Comparison of ENCODE assay signal across 10 cellular contexts in genomic region chr1:177164380-177165068, GRCh38. TPM values are rescaled to one million over a fixed set of nuclear protein-coding genes. Genes with fewer than 3 reads are reported as not detected.
DNase-seq lines count a peak whose midpoint lies in the region; ATAC-seq, FAIRE-seq and TF ChIP-seq lines count a peak whose summit lies in the region.
"Had no signal": no experiment of that assay in that cellular context is flagged by ENCODE, and none has a peak within 500 bp of the region (broad histone marks: within the 10 kb centered on the region; RNA-seq: fewer than 3 reads in every experiment).

ASTN1 (minus strand) TSS chr1:177164712; CDS start chr1:177164676, 36 bp downstream.

- TF ChIP-seq CTCF in D721Med (IDR thresholded peaks at IDR 0.05; ENCODE audit: insufficient read depth, missing control alignments) (no peak), WERI-Rb-1 (IDR thresholded peaks at IDR 0.05; ENCODE audit: low read depth, low read length) (no peak), psoas muscle (IDR thresholded peaks at IDR 0.05) (no peak)

- peak in 1 of 2 donors; percentile 19 for ATAC-seq in right cardiac atrium
- no peak for ATAC-seq in psoas muscle
- ATAC-seq in activated T-cell treated with anti-CD3 and anti-CD28 coated beads, Interleukin-2, amount 50 U/mL, for 72 hours (replicated peaks in 1 of 2), result no peak
- no peak for ATAC-seq in activated naive CD4-positive, alpha-beta T cell treated with anti-CD3 and anti-CD28 coated beads, Interleukin-2, amount 50 U/mL, for 72 hours
- ATAC-seq in GM18858 (IDR thresholded peaks at IDR 0.05; ENCODE audit: unreplicated experiment), result no peak

- intact Hi-C loops in right cardiac atrium (cut with DNase I), result no loop called here
- intact Hi-C loops in psoas muscle (cut with DNase I), result no loop called here

- no peaks in the 10 kb centered on the region for H3K36me3 ChIP-seq in WERI-Rb-1
- H3K36me3 ChIP-seq in psoas muscle (ENCODE audit: insufficient read depth in 1 of 2, low read depth in 1 of 2), result no peaks in the 10 kb centered on the region
- H3K36me3 ChIP-seq: tibial artery had no signal

- H3K36me3 Mint-ChIP-seq in activated T-cell treated with anti-CD3 and anti-CD28 coated beads, Interleukin-2, amount 50 U/mL, for 72 hours (ENCODE audit: insufficient read depth in 2 of 2), result peaks cover 7 to 8% of the 10 kb centered on the region in 2 donors
- H3K36me3 Mint-ChIP-seq in activated naive CD4-positive, alpha-beta T cell treated with anti-CD3 and anti-CD28 coated beads, Interleukin-2, amount 50 U/mL, for 72 hours, result peaks cover 8 to 17% of the 10 kb centered on the region in 2 donors

- peaks cover 8% of the 10 kb centered on the region for H3K27me3 ChIP-seq in WERI-Rb-1 (ENCODE audit: insufficient read depth, low read depth, severe bottlenecking)
- H3K27me3 ChIP-seq in right cardiac atrium (ENCODE audit: control insufficient read depth, insufficient read depth), result no peaks in the 10 kb centered on the region
- H3K27me3 ChIP-seq in psoas muscle (ENCODE audit: insufficient read depth in 3 of 3, low read length in 2 of 3), result peaks cover 4 to 68% (median 13%) of the 10 kb centered on the region in 3 donors

- H3K9me3 ChIP-seq in WERI-Rb-1 (ENCODE audit: severe bottlenecking) (no peaks in the 10 kb centered on the region), right cardiac atrium (ENCODE audit: control insufficient read depth, low read length) (no peaks in the 10 kb centered on the region), psoas muscle (no peaks in the 10 kb centered on the region)
- H3K9me3 ChIP-seq: tibial artery had no signal

- H3K27ac ChIP-seq in WERI-Rb-1, result no peak within 1 kb of the TSS
- no peak within 1 kb of the TSS for H3K27ac ChIP-seq in right cardiac atrium (ENCODE audit: low read length)
- no peak within 1 kb of the TSS for H3K27ac ChIP-seq in psoas muscle
- H3K27ac ChIP-seq: tibial artery had no signal

- no peaks in the 10 kb centered on the region for H3K4me1 ChIP-seq in right cardiac atrium (ENCODE audit: control insufficient read depth, insufficient read depth, low read length)
- H3K4me1 ChIP-seq in psoas muscle, result no peaks in the 10 kb centered on the region

- no peak for FAIRE-seq in D721Med (lab: Jason Lieb, UNC)

- no peak within 1 kb of the TSS for H3K4me3 Mint-ChIP-seq in activated T-cell treated with anti-CD3 and anti-CD28 coated beads, Interleukin-2, amount 50 U/mL, for 72 hours

- peaks cover 6% of the 10 kb centered on the region for H3K4me1 Mint-ChIP-seq in activated T-cell treated with anti-CD3 and anti-CD28 coated beads, Interleukin-2, amount 50 U/mL, for 72 hours (ENCODE audit: low read depth)

- DNase-seq in D721Med (ENCODE audit: insufficient read length, low spot score), result peak; percentile 59
- peak; percentile 56 for DNase-seq in WERI-Rb-1
- no peak for DNase-seq in right cardiac atrium
- no peak for DNase-seq in psoas muscle
- no peak for DNase-seq in activated T-cell treated with anti-CD3 and anti-CD28 coated beads, Interleukin-2, amount 50 U/mL, for 72 hours
- no peak for DNase-seq in activated naive CD4-positive, alpha-beta T cell treated with anti-CD3 and anti-CD28 coated beads, Interleukin-2, amount 50 U/mL, for 72 hours (ENCODE audit: low spot score in 2 of 2)
- DNase-seq in NCI-H446 treated with DMSO at 0.1 percent for 48 hours (lab: John Stamatoyannopoulos, UW), result no peak
- DNase-seq: tibial artery had no signal

- H3K4me3 ChIP-seq in WERI-Rb-1 (ENCODE audit: low read depth, low read length) (peak within 1 kb of the TSS; percentile 71), right cardiac atrium (ENCODE audit: low read length) (peak within 1 kb of the TSS; percentile 49), psoas muscle (peak within 1 kb of the TSS; percentile 41)

- H3K27ac Mint-ChIP-seq in activated T-cell treated with anti-CD3 and anti-CD28 coated beads, Interleukin-2, amount 50 U/mL, for 72 hours, result no peak within 1 kb of the TSS
- no peak within 1 kb of the TSS for H3K27ac Mint-ChIP-seq in activated naive CD4-positive, alpha-beta T cell treated with anti-CD3 and anti-CD28 coated beads, Interleukin-2, amount 50 U/mL, for 72 hours

- H3K27me3 Mint-ChIP-seq in activated T-cell treated with anti-CD3 and anti-CD28 coated beads, Interleukin-2, amount 50 U/mL, for 72 hours (ENCODE audit: low read depth), result peaks cover 32% of the 10 kb centered on the region

- under 1% methylated on average over 49 of the region's 49 CpGs for WGBS in right cardiac atrium
- 0 to 1% (median 1%) methylated on average over 37 to 49 of the region's 49 CpGs for WGBS in psoas muscle, 3 donors

- H3K9me3 Mint-ChIP-seq in activated T-cell treated with anti-CD3 and anti-CD28 coated beads, Interleukin-2, amount 50 U/mL, for 72 hours, result peaks cover 0 to 2% of the 10 kb centered on the region in 2 donors
- peaks cover 5 to 22% of the 10 kb centered on the region in 2 donors for H3K9me3 Mint-ChIP-seq in activated naive CD4-positive, alpha-beta T cell treated with anti-CD3 and anti-CD28 coated beads, Interleukin-2, amount 50 U/mL, for 72 hours

RNA-seq across cellular contexts. Expression of gene ASTN1, which starts in this region (rescaled TPM):
- under 1 TPM; 0.11 to 0.28 (median 0.14) TPM for total RNA-seq in right cardiac atrium
- polyA plus RNA-seq in right cardiac atrium, result 0.11 TPM
- total RNA-seq in psoas muscle, result under 1 TPM; 0.04 to 0.51 (median 0.21) TPM
- under 1 TPM in 2 of 3 donors, not detected in 1; 0.03 to 0.04 TPM for polyA plus RNA-seq in psoas muscle
- not detected for total RNA-seq in activated T-cell treated with anti-CD3 and anti-CD28 coated beads, Interleukin-2, amount 50 U/mL, for 72 hours
- total RNA-seq in activated naive CD4-positive, alpha-beta T cell treated with anti-CD3 and anti-CD28 coated beads, Interleukin-2, amount 50 U/mL, for 72 hours, result not detected
- total RNA-seq: RPMI7951 had no signal

Comparison
In these comparisons a context has a peak if more than half of its experiments do, and no peak if none do; other contexts are left out.
1. DNase-seq: peak in D721Med (single experiment) and WERI-Rb-1 (single experiment); none in right cardiac atrium (0 of 3), psoas muscle (0 of 2), activated T-cell treated with anti-CD3 and anti-CD28 coated beads, Interleukin-2, amount 50 U/mL, for 72 hours (0 of 2), activated naive CD4-positive, alpha-beta T cell treated with anti-CD3 and anti-CD28 coated beads, Interleukin-2, amount 50 U/mL, for 72 hours (0 of 2) and NCI-H446 treated with DMSO at 0.1 percent for 48 hours (single experiment).
2. Peak in every context shown above with its lines, with median percentiles within 50 percentile points of each other: H3K4me3 ChIP-seq.